ENCODE assay signal across 21 cellular contexts in the genomic region with DNA sequence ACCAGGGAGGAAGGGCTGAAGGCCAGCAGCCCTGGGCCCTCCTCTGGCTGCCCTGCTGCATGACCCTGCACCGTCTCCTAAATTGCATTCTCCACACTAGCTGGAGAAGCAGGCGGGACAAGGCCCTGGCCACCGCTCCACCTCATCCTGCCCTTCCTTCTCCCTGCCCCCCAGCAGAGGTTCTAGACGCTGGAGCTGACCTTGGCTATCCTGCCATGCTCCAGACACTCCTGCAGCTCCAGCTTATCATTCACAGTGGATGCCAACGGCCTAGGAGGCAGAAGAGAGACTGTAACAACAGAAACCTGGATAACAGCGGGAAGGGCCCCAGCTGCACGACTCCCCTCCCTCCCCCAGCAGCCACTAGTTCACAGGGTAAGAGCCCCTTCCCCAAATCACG.
DNase-seq lines count a peak whose midpoint lies in the region; ATAC-seq and TF ChIP-seq lines count a peak whose summit lies in the region.
"Had no signal": no experiment of that assay in that cellular context is flagged by ENCODE, and none has a peak within 500 bp of the region (broad histone marks: within the 10 kb centered on the region; RNA-seq: fewer than 3 reads in every experiment).

No MANE protein-coding gene starts in this region.

- H3K27ac Mint-ChIP-seq in activated naive CD4-positive, alpha-beta T cell treated with anti-CD3 and anti-CD28 coated beads, Interleukin-2, amount 50 U/mL, for 72 hours = peak overlapping the region; percentile 22 to 69
- H3K27ac Mint-ChIP-seq in T-cell = peak overlapping the region; percentile 16 to 22
- H3K27ac Mint-ChIP-seq: B cell; CD4-positive, alpha-beta memory T cell; HFFc6 had no signal

- CTCF ChIA-PET in T-cell (lab: Charles Lee) = no interaction called here

- no peak overlapping the region for H3K4me2 ChIP-seq in osteoblast (ENCODE audit: insufficient read depth, low read length)

- no peak overlapping the region for H2AFZ ChIP-seq in osteoblast (ENCODE audit: low read length)

- TF ChIP-seq POLR2A in heart left ventricle (IDR thresholded peaks at IDR 0.05) = no peak

- H3K79me2 ChIP-seq in osteoblast (ENCODE audit: insufficient read depth, low read length) = no peaks in the 10 kb centered on the region

- no peak for TF ChIP-seq CTCF in heart left ventricle (IDR thresholded peaks at IDR 0.05)
- no peak for TF ChIP-seq CTCF in osteoblast (IDR thresholded peaks at IDR 0.05; ENCODE audit: extremely low read depth, low read depth, low read length)
- no peak for TF ChIP-seq CTCF in GM20000 (IDR thresholded peaks at IDR 0.05; ENCODE audit: extremely low read depth, missing control alignments)

- no peak for ATAC-seq in activated naive CD4-positive, alpha-beta T cell treated with anti-CD3 and anti-CD28 coated beads, Interleukin-2, amount 50 U/mL, for 72 hours
- ATAC-seq in T-cell (replicated peaks in 1 of 4) (no peak), heart left ventricle (peak; percentile 58 to 77 (median 67))

- H3K4me3 Mint-ChIP-seq in T-cell = no peak overlapping the region
- H3K4me3 Mint-ChIP-seq: B cell; CD4-positive, alpha-beta memory T cell; HFFc6 had no signal

- H3K36me3 ChIP-seq in heart left ventricle (peaks cover 0 to 100% (median 95%) of the 10 kb centered on the region in 9 donors), osteoblast (ENCODE audit: insufficient read depth, low read length) (peaks cover 41% of the 10 kb centered on the region)

- H3K9me3 Mint-ChIP-seq in activated naive CD4-positive, alpha-beta T cell treated with anti-CD3 and anti-CD28 coated beads, Interleukin-2, amount 50 U/mL, for 72 hours = no peaks in the 10 kb centered on the region
- H3K9me3 Mint-ChIP-seq in T-cell = no peaks in the 10 kb centered on the region
- H3K9me3 Mint-ChIP-seq: HFFc6 had no signal

- no peak overlapping the region for H3K4me3 ChIP-seq in heart left ventricle
- no peak overlapping the region for H3K4me3 ChIP-seq in osteoblast (ENCODE audit: insufficient read depth, low read length)

- 51 to 77% (median 56%) methylated on average over 8 of the region's 8 CpGs for WGBS in heart left ventricle, 4 donors

- H3K4me1 ChIP-seq in heart left ventricle (peaks cover 0 to 20% (median 0%) of the 10 kb centered on the region in 12 donors), osteoblast (ENCODE audit: insufficient read depth, low read length) (peaks cover 10% of the 10 kb centered on the region)

- intact Hi-C loops in heart left ventricle (cut with DNase I) = no loop called here

- H3K27me3 ChIP-seq in heart left ventricle (no peaks in the 10 kb centered on the region), osteoblast (ENCODE audit: insufficient read depth, low read length) (no peaks in the 10 kb centered on the region)

- H3K27me3 Mint-ChIP-seq in T-cell = no peaks in the 10 kb centered on the region
- H3K27me3 Mint-ChIP-seq: B cell; CD4-positive, alpha-beta memory T cell had no signal

- H3K9me3 ChIP-seq in heart left ventricle (no peaks in the 10 kb centered on the region), osteoblast (ENCODE audit: low read depth, low read length) (no peaks in the 10 kb centered on the region)

- H3K4me1 Mint-ChIP-seq in T-cell = peaks cover 0 to 5% (median 2%) of the 10 kb centered on the region in 3 donors
- H3K4me1 Mint-ChIP-seq: B cell had no signal

- no peaks in the 10 kb centered on the region for H4K20me1 ChIP-seq in osteoblast (ENCODE audit: insufficient read depth, low read length)

- POLR2A ChIA-PET in T-cell (lab: Charles Lee) = no interaction called here

- DNase-seq in activated naive CD4-positive, alpha-beta T cell treated with anti-CD3 and anti-CD28 coated beads, Interleukin-2, amount 50 U/mL, for 72 hours (ENCODE audit: low spot score in 2 of 2) = no peak
- no peak for DNase-seq in activated naive CD4-positive, alpha-beta T cell (lab: John Stamatoyannopoulos, UW)
- DNase-seq in T-cell (no peak), heart left ventricle (peak in 1 of 5 donors; percentile 47), osteoblast (ENCODE audit: insufficient read length, low spot score, missing footprints) (peak; percentile 9), NCI-H226 (no peak), cerebellar nuclear complex (lab: John Stamatoyannopoulos, UW) (no peak), GM20000 (ENCODE audit: low spot score) (no peak)
- DNase-seq: Calu3; CD4-positive, alpha-beta memory T cell; DMS53; EL; HFFc6; KBM-7; NCI-H1105; NCI-H1694; NCI-H2081 treated with DMSO at 0.1 percent for 48 hours; NCI-H510A; NCI-H748 treated with DMSO at 0.1 percent for 48 hours; SHP77 had no signal

- H3K36me3 Mint-ChIP-seq in activated naive CD4-positive, alpha-beta T cell treated with anti-CD3 and anti-CD28 coated beads, Interleukin-2, amount 50 U/mL, for 72 hours = peaks cover 0 to 26% of the 10 kb centered on the region in 2 donors
- peaks cover 67% of the 10 kb centered on the region for H3K36me3 Mint-ChIP-seq in T-cell

- H3K27ac ChIP-seq in heart left ventricle (peak overlapping the region in 2 of 12 donors; percentile 19 to 28), osteoblast (ENCODE audit: low read depth, low read length) (no peak overlapping the region)

Comparison
In these comparisons a context has a peak if more than half of its experiments do, and no peak if none do; other contexts are left out.
1. ATAC-seq: peak in heart left ventricle (4 of 4); none in activated naive CD4-positive, alpha-beta T cell treated with anti-CD3 and anti-CD28 coated beads, Interleukin-2, amount 50 U/mL, for 72 hours (0 of 2) and T-cell (0 of 4).